ENCODE assay signal across 21 cellular contexts in the genomic region with DNA sequence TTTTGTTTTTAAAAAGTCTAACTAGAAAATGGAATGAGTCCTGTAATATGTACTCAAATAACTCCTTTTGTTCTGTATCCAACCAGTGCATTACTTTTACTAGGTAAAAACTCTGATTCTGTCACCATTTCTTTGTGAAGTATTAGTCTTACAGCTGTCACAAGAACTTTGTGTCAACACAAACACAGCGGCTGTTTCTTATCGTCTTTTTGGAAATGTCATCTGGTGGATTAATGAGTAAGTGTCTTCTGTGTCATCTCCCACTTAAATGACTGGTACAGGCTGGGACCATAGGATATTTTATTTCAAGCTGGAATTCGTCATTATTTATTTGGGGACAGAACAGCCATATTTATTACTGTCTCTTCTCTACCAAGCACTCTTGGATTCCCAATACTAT. TPM values are rescaled to one million over a fixed set of nuclear protein-coding genes. Genes with fewer than 3 reads are reported as not detected.
DNase-seq lines count a peak whose midpoint lies in the region; FAIRE-seq and TF ChIP-seq lines count a peak whose summit lies in the region.
"Had no signal": no experiment of that assay in that cellular context is flagged by ENCODE, and none has a peak within 500 bp of the region (broad histone marks: within the 10 kb centered on the region; RNA-seq: fewer than 3 reads in every experiment).

No MANE protein-coding gene starts in this region.

- no peaks in the 10 kb centered on the region for H4K20me1 ChIP-seq in osteoblast (ENCODE audit: insufficient read depth, low read length)
- H4K20me1 ChIP-seq: BLaER1 had no signal

- H3K9me3 ChIP-seq in osteoblast (ENCODE audit: low read depth, low read length), result no peaks in the 10 kb centered on the region
- no peaks in the 10 kb centered on the region for H3K9me3 ChIP-seq in small intestine (ENCODE audit: control insufficient read depth, low read depth)
- H3K9me3 ChIP-seq in spleen, result no peaks in the 10 kb centered on the region
- no peaks in the 10 kb centered on the region for H3K9me3 ChIP-seq in ovary
- H3K9me3 ChIP-seq: BLaER1, HAP-1 had no signal

- peaks cover 8% of the 10 kb centered on the region for H3K4me1 ChIP-seq in osteoblast (ENCODE audit: insufficient read depth, low read length)
- peaks cover 2 to 5% of the 10 kb centered on the region in 2 donors for H3K4me1 ChIP-seq in small intestine (ENCODE audit: control insufficient read depth in 2 of 2, insufficient read depth in 1 of 2, low read depth in 1 of 2, low read length in 1 of 2)
- no peaks in the 10 kb centered on the region for H3K4me1 ChIP-seq in spleen
- no peaks in the 10 kb centered on the region for H3K4me1 ChIP-seq in ovary (ENCODE audit: insufficient read depth)
- H3K4me1 ChIP-seq: BLaER1, HAP-1 had no signal

- no peaks in the 10 kb centered on the region for H3K79me2 ChIP-seq in osteoblast (ENCODE audit: insufficient read depth, low read length)

- H3K27ac ChIP-seq in 22Rv1 (peak overlapping the region; percentile 93), C4-2B (peak overlapping the region; percentile 54), osteoblast (ENCODE audit: low read depth, low read length) (no peak overlapping the region), small intestine (ENCODE audit: low read depth in 1 of 2, low read length in 1 of 2) (no peak overlapping the region), spleen (no peak overlapping the region), ovary (no peak overlapping the region)
- H3K27ac ChIP-seq: BLaER1 had no signal

- intact Hi-C loops in spleen (cut with DNase I; ENCODE audit: low total_unique reads) (no loop called here), ovary (cut with DNase I) (no loop called here)

- peak overlapping the region; percentile 33 for H2AFZ ChIP-seq in osteoblast (ENCODE audit: low read length)

- 53 to 67% (median 60%) methylated on average over 3 of the region's 3 CpGs for WGBS in small intestine, 3 donors
- 70 to 87% (median 75%) methylated on average over 3 of the region's 3 CpGs for WGBS in spleen, 5 donors
- WGBS in ovary, 3 donors, result 65 to 75% (median 68%) methylated on average over 3 of the region's 3 CpGs

- no peak for TF ChIP-seq EP300 in ovary (IDR thresholded peaks at IDR 0.05)

- H3K27me3 ChIP-seq in osteoblast (ENCODE audit: insufficient read depth, low read length), result no peaks in the 10 kb centered on the region
- H3K27me3 ChIP-seq in small intestine (ENCODE audit: control insufficient read depth in 2 of 2, insufficient read depth in 2 of 2, low read length in 2 of 2), result no peaks in the 10 kb centered on the region
- H3K27me3 ChIP-seq in spleen (replicated peaks in 1 of 7), result no peaks in the 10 kb centered on the region
- no peaks in the 10 kb centered on the region for H3K27me3 ChIP-seq in ovary
- H3K27me3 ChIP-seq: BLaER1 had no signal

- H3K4me3 ChIP-seq in osteoblast (ENCODE audit: insufficient read depth, low read length), result no peak overlapping the region
- H3K4me3 ChIP-seq in small intestine (ENCODE audit: low read depth in 1 of 2, low read length in 2 of 2), result no peak overlapping the region
- no peak overlapping the region for H3K4me3 ChIP-seq in spleen
- no peak overlapping the region for H3K4me3 ChIP-seq in ovary
- H3K4me3 ChIP-seq: BLaER1, GM12878, HAP-1 had no signal

- peak; percentile 18 for DNase-seq in left kidney (ENCODE audit: low read depth, low spot score)
- DNase-seq in osteoblast (ENCODE audit: insufficient read length, low spot score, missing footprints), result peak; percentile 68
- DNase-seq in small intestine, result no peak
- no peak for DNase-seq in spleen
- DNase-seq in ovary, result no peak
- DNase-seq: CD4-positive, alpha-beta T cell; CD8-positive, alpha-beta memory T cell; DMS 273 treated with DMSO at 0.1 percent for 48 hours; DMS79; EL; GDM1; GOT3; HFFc6 had no signal

- FAIRE-seq in small intestine (lab: Jason Lieb, UNC), result no peak
- FAIRE-seq: D721Med, GM12878, GM19239, H54 had no signal

- H3K36me3 ChIP-seq in osteoblast (ENCODE audit: insufficient read depth, low read length), result no peaks in the 10 kb centered on the region
- no peaks in the 10 kb centered on the region for H3K36me3 ChIP-seq in small intestine (ENCODE audit: control insufficient read depth in 2 of 2, insufficient read depth in 2 of 2, low read length in 2 of 2)
- H3K36me3 ChIP-seq in spleen, result no peaks in the 10 kb centered on the region
- no peaks in the 10 kb centered on the region for H3K36me3 ChIP-seq in ovary
- H3K36me3 ChIP-seq: BLaER1, HAP-1 had no signal

- H3K4me2 ChIP-seq in osteoblast (ENCODE audit: insufficient read depth, low read length), result no peak overlapping the region
- H3K4me2 ChIP-seq: BLaER1 had no signal

- TF ChIP-seq POLR2A in spleen (IDR thresholded peaks at IDR 0.05) (no peak), ovary (IDR thresholded peaks at IDR 0.05) (no peak)

- TF ChIP-seq CTCF in 22Rv1 (IDR thresholded peaks at IDR 0.05) (no peak), C4-2B (conservative IDR thresholded peaks at IDR 0.05) (no peak), osteoblast (IDR thresholded peaks at IDR 0.05; ENCODE audit: extremely low read depth, low read depth, low read length) (no peak), spleen (IDR thresholded peaks at IDR 0.05 in 8 of 11, conservative IDR thresholded peaks at IDR 0.05 in 3 of 11) (no peak), ovary (IDR thresholded peaks at IDR 0.05) (no peak)

RNA-seq across cellular contexts. Expression of a gene that starts 19.1 kb away (rescaled TPM):
- total RNA-seq in osteoblast (61.0 and 82.2 TPM in 2 replicates), spleen (10 to 100 TPM; 26.7 to 73.1 (median 68.1) TPM), ovary (100 to 1,000 TPM in 1 of 7 donors, 10 to 100 TPM in 6; 48.0 to 109 (median 74.6) TPM)
- polyA plus RNA-seq in small intestine (100 to 1,000 TPM in 1 of 3 donors, 10 to 100 TPM in 2; 68.6 to 153 (median 72.8) TPM), spleen (10 to 100 TPM; 14.4 to 22.3 (median 15.4) TPM), ovary (100 to 1,000 TPM in 1 of 2 donors, 10 to 100 TPM in 1; 31.1 to 126 TPM)

Comparison
In these comparisons a context has a peak if more than half of its experiments do, and no peak if none do; other contexts are left out.
1. H3K27ac ChIP-seq: peak in 22Rv1 (single experiment) and C4-2B (single experiment); none in osteoblast (single experiment), small intestine (0 of 2), spleen (0 of 8) and ovary (0 of 2).
2. DNase-seq: peak in left kidney (single experiment) and osteoblast (single experiment); none in small intestine (single experiment), spleen (single experiment) and ovary (0 of 5).